ENCODE assay signal across 25 cellular contexts in genomic region chr5:87770601-87771121, GRCh38.
DNase-seq lines count a peak whose midpoint lies in the region; ATAC-seq lines count a peak whose summit lies in the region.
"Had no signal": no experiment of that assay in that cellular context is flagged by ENCODE, and none has a peak within 500 bp of the region (broad histone marks: within the 10 kb centered on the region; RNA-seq: fewer than 3 reads in every experiment).

No MANE protein-coding gene starts in this region.

- WGBS in trophoblast cell (ENCODE audit: extremely low coverage, insufficient coverage, insufficient read length): no CpG with 5 or more reads among the region's 16 CpGs

- no peak overlapping the region for H3K27ac Mint-ChIP-seq in activated CD8-positive, alpha-beta memory T cell treated with anti-CD3 and anti-CD28 coated beads, Interleukin-2, amount 10 ng/mL, durations not matched to agents 7 days and 5 days
- no peak overlapping the region for H3K27ac Mint-ChIP-seq in effector memory CD8-positive, alpha-beta T cell
- H3K27ac Mint-ChIP-seq: natural killer cell had no signal

- H3K4me3 ChIP-seq in HUES6 (ENCODE audit: low read depth, low read length) (peak overlapping the region; percentile 38; the same call in 1 of the 2 replicates), iPS-18a (ENCODE audit: low read length) (peak overlapping the region; percentile 48), trophoblast cell (ENCODE audit: low read depth, low read length) (no peak overlapping the region)
- H3K4me3 ChIP-seq: psoas muscle, thoracic aorta had no signal

- no peak overlapping the region for H2BK5ac ChIP-seq in trophoblast cell (ENCODE audit: low read depth, low read length, poor library complexity)

- H3K18ac ChIP-seq in trophoblast cell (ENCODE audit: low read length): no peak overlapping the region

- no peak overlapping the region for H3K4ac ChIP-seq in trophoblast cell (ENCODE audit: low read depth, low read length)

- H3K14ac ChIP-seq in trophoblast cell (ENCODE audit: low read length): no peak overlapping the region

- no peaks in the 10 kb centered on the region for H3K27me3 ChIP-seq in HUES6 (ENCODE audit: control insufficient read depth, insufficient read depth, low read length)
- peaks cover 11% of the 10 kb centered on the region for H3K27me3 ChIP-seq in iPS-18a (ENCODE audit: control insufficient read depth, insufficient read depth, low read length)
- H3K27me3 ChIP-seq in trophoblast cell (ENCODE audit: insufficient read depth, low read length): no peaks in the 10 kb centered on the region

- peaks cover 24% of the 10 kb centered on the region for H3K27me3 Mint-ChIP-seq in activated CD8-positive, alpha-beta memory T cell treated with anti-CD3 and anti-CD28 coated beads, Interleukin-2, amount 10 ng/mL, durations not matched to agents 7 days and 5 days
- H3K27me3 Mint-ChIP-seq in effector memory CD8-positive, alpha-beta T cell: peaks cover 30 to 37% of the 10 kb centered on the region in 2 donors

- no peak overlapping the region for H4K12ac ChIP-seq in trophoblast cell (ENCODE audit: low read depth, low read length)

- H3K9me3 Mint-ChIP-seq in activated CD8-positive, alpha-beta memory T cell treated with anti-CD3 and anti-CD28 coated beads, Interleukin-2, amount 10 ng/mL, durations not matched to agents 7 days and 5 days (ENCODE audit: low read depth): no peaks in the 10 kb centered on the region
- no peaks in the 10 kb centered on the region for H3K9me3 Mint-ChIP-seq in effector memory CD8-positive, alpha-beta T cell
- H3K9me3 Mint-ChIP-seq: central memory CD8-positive, alpha-beta T cell; natural killer cell had no signal

- H2AK5ac ChIP-seq in trophoblast cell (ENCODE audit: low read length): no peak overlapping the region

- no peaks in the 10 kb centered on the region for H3K79me1 ChIP-seq in trophoblast cell (ENCODE audit: low read length)

- H3K36me3 ChIP-seq in HUES6 (ENCODE audit: control insufficient read depth, insufficient read depth, low read length) (no peaks in the 10 kb centered on the region), iPS-18a (ENCODE audit: control insufficient read depth, low read depth, low read length) (no peaks in the 10 kb centered on the region), trophoblast cell (ENCODE audit: control insufficient read depth in 1 of 2, insufficient read depth in 2 of 2, low read length in 2 of 2) (no peaks in the 10 kb centered on the region)
- H3K36me3 ChIP-seq: thoracic aorta had no signal

- H3K27ac ChIP-seq in HUES6 (ENCODE audit: low read depth, low read length) (no peak overlapping the region), iPS-18a (ENCODE audit: low read length) (no peak overlapping the region), trophoblast cell (ENCODE audit: low read depth, low read length) (no peak overlapping the region)
- H3K27ac ChIP-seq: epithelial cell of prostate, foreskin keratinocyte, psoas muscle, thoracic aorta had no signal

- H3K79me2 ChIP-seq in trophoblast cell (ENCODE audit: control insufficient read depth, insufficient read depth, low read length, poor library complexity): no peaks in the 10 kb centered on the region

- H3K4me1 Mint-ChIP-seq in activated CD8-positive, alpha-beta memory T cell treated with anti-CD3 and anti-CD28 coated beads, Interleukin-2, amount 10 ng/mL, durations not matched to agents 7 days and 5 days: no peaks in the 10 kb centered on the region
- no peaks in the 10 kb centered on the region for H3K4me1 Mint-ChIP-seq in effector memory CD8-positive, alpha-beta T cell (ENCODE audit: low read depth in 2 of 2)
- H3K4me1 Mint-ChIP-seq: central memory CD8-positive, alpha-beta T cell; natural killer cell had no signal

- H2AFZ ChIP-seq in trophoblast cell (ENCODE audit: insufficient read depth, low read length, poor library complexity): no peak overlapping the region

- H3K4me3 Mint-ChIP-seq in activated CD8-positive, alpha-beta memory T cell treated with anti-CD3 and anti-CD28 coated beads, Interleukin-2, amount 10 ng/mL, durations not matched to agents 7 days and 5 days: no peak overlapping the region
- H3K4me3 Mint-ChIP-seq in effector memory CD8-positive, alpha-beta T cell: no peak overlapping the region
- H3K4me3 Mint-ChIP-seq: central memory CD8-positive, alpha-beta T cell; natural killer cell had no signal

- no peaks in the 10 kb centered on the region for H3K9me3 ChIP-seq in HUES6 (ENCODE audit: control insufficient read depth, insufficient read depth, low read depth, low read length)
- no peaks in the 10 kb centered on the region for H3K9me3 ChIP-seq in iPS-18a (ENCODE audit: control insufficient read depth, low read depth, low read length)
- no peaks in the 10 kb centered on the region for H3K9me3 ChIP-seq in trophoblast cell (ENCODE audit: insufficient read depth, low read depth, low read length)
- H3K9me3 ChIP-seq: Caco-2, psoas muscle, thoracic aorta had no signal

- no peak for ATAC-seq in activated CD8-positive, alpha-beta memory T cell treated with anti-CD3 and anti-CD28 coated beads, Interleukin-2, amount 10 ng/mL, durations not matched to agents 7 days and 5 days
- ATAC-seq in effector memory CD8-positive, alpha-beta T cell (replicated peaks): no peak
- ATAC-seq: activated CD4-positive, CD25-positive, alpha-beta regulatory T cell treated with anti-CD3 and anti-CD28 coated beads, Interleukin-2, amount 50 U/mL, for 24 hours; foreskin keratinocyte; natural killer cell; Panc1; psoas muscle had no signal

- peak overlapping the region; percentile 38 for H3K4me2 ChIP-seq in trophoblast cell (ENCODE audit: low read length)

- peak; percentile 34 for DNase-seq in cerebellum (ENCODE audit: low spot score)
- DNase-seq in trophoblast cell: no peak
- no peak for DNase-seq in activated CD8-positive, alpha-beta memory T cell treated with anti-CD3 and anti-CD28 coated beads, Interleukin-2, amount 10 ng/mL, durations not matched to agents 7 days and 5 days
- DNase-seq in amniotic stem cell (lab: John Stamatoyannopoulos, UW): no peak
- no peak for DNase-seq in effector memory CD8-positive, alpha-beta T cell
- no peak for DNase-seq in NCI-H774 (lab: John Stamatoyannopoulos, UW)
- DNase-seq: Caco-2; foreskin keratinocyte; HCEC 1CT; islet precursor cell; KG1; mammary epithelial cell; natural killer cell; NCI-H2171; NCI-H82; psoas muscle; small intestine; stimulated activated CD8-positive, alpha-beta memory T cell treated with anti-CD3 and anti-CD28 coated beads, Interleukin-4, amount 100 ng/mL, for 48 hours had no signal

- H2BK12ac ChIP-seq in trophoblast cell (ENCODE audit: low read length): no peak overlapping the region

- H3K9ac ChIP-seq in HUES6 (ENCODE audit: low read length) (no peak overlapping the region), iPS-18a (ENCODE audit: low read length) (peak overlapping the region; percentile 5), trophoblast cell (ENCODE audit: low read length) (no peak overlapping the region)

- no peak overlapping the region for H4K8ac ChIP-seq in trophoblast cell (ENCODE audit: low read depth, low read length)

- H3K4me1 ChIP-seq in HUES6 (ENCODE audit: control insufficient read depth, insufficient read depth, low read length) (peaks cover 14% of the 10 kb centered on the region; the same call in 1 of the 2 replicates), iPS-18a (ENCODE audit: control insufficient read depth, low read depth, low read length) (peaks cover 6% of the 10 kb centered on the region), trophoblast cell (ENCODE audit: control insufficient read depth in 1 of 2, insufficient read depth in 2 of 2, low read length in 2 of 2) (no peaks in the 10 kb centered on the region)
- H3K4me1 ChIP-seq: Caco-2, foreskin keratinocyte, psoas muscle had no signal

- H3K23ac ChIP-seq in trophoblast cell (ENCODE audit: low read length): no peak overlapping the region

- H3K36me3 Mint-ChIP-seq in activated CD8-positive, alpha-beta memory T cell treated with anti-CD3 and anti-CD28 coated beads, Interleukin-2, amount 10 ng/mL, durations not matched to agents 7 days and 5 days: no peaks in the 10 kb centered on the region
- H3K36me3 Mint-ChIP-seq in effector memory CD8-positive, alpha-beta T cell (ENCODE audit: insufficient read depth): no peaks in the 10 kb centered on the region
- H3K36me3 Mint-ChIP-seq: natural killer cell had no signal

- CTCF ChIA-PET in activated CD8-positive, alpha-beta memory T cell treated with anti-CD3 and anti-CD28 coated beads, Interleukin-2, amount 10 ng/mL, durations not matched to agents 7 days and 5 days (lab: Charles Lee): interaction anchor here (1.0 kb wide), 1 partner anchor 10 kb away, joined by 3 read pairs; no protein-coding TSS in a partner anchor

- no peak overlapping the region for H2BK120ac ChIP-seq in trophoblast cell (ENCODE audit: insufficient read depth, low read length, poor library complexity)

- no peak overlapping the region for H4K91ac ChIP-seq in trophoblast cell (ENCODE audit: low read depth, low read length)
